In the genomic region with DNA sequence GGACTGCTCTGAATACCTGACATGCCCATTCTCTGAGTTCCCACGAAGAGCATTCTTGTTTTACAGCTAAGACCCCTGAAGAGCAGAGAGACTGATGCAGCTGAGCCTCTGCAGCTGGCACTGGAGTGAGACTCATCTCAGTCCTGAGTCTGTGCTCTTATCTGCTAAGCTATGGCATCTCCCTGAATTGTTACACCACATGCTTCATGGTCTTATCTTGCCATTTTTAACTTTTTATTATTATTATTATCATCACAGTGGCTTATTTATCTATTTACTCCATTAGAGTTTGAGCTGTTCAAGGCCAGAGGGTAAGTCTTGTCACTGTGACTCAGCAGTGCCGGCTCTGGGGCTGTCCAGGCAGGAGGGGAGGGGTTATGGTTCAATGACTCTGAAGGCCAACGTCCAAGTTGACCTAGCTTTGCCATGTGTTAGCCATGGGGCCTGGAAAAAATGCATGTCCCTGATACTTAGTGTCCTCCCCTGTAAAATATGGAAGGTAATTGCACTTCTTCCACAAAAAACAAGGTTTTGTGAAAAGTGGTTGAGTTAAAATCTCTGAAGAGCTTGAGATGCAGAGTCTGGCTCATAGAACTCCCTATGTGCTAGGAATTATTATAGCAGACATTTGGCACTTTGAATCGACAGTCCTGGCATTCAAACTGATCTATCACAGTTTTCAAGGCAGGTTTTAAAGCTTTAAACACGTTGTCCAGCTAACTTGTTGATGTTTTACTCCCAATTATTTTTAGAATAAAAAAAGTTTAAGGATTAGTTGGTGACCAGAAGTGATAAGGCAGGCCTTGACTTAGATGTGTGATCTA, we compare ENCODE assay signal across 11 cellular contexts.
DNase-seq lines count a peak whose midpoint lies in the region; ATAC-seq, FAIRE-seq and TF ChIP-seq lines count a peak whose summit lies in the region.
"Had no signal": no experiment of that assay in that cellular context is flagged by ENCODE, and none has a peak within 500 bp of the region (broad histone marks: within the 10 kb centered on the region; RNA-seq: fewer than 3 reads in every experiment).

No MANE protein-coding gene starts in this region.

- WGBS in pancreas, 2 donors, result 18 to 25% methylated on average over 5 of the region's 5 CpGs

- CTCF ChIA-PET in Calu3 (lab: Charles Lee), result interaction anchor here (0.6 to 2.5 kb wide), 6 partner anchors 13 to 342 kb away, joined by 3 to 9 read pairs (median 5); no protein-coding TSS in a partner anchor

- H3K4me1 ChIP-seq in foreskin keratinocyte (no peaks in the 10 kb centered on the region), pancreas (peaks cover 0 to 20% (median 8%) of the 10 kb centered on the region in 3 donors)

- H3K27ac Mint-ChIP-seq in Calu3 (ENCODE audit: unreplicated experiment), result peak overlapping the region; percentile 79
- H3K27ac Mint-ChIP-seq: stimulated activated naive CD8-positive, alpha-beta T cell treated with anti-CD3 and anti-CD28 coated beads, Interleukin-15, Interleukin-2, amounts not matched to agents 100 ng/mL and 50 ng/mL, for 24 hours had no signal

- peaks cover 23% of the 10 kb centered on the region for H3K4me1 Mint-ChIP-seq in Calu3 (ENCODE audit: low read depth, unreplicated experiment)

- intact Hi-C loops in Calu3 (cut with micrococcal nuclease; ENCODE audit: unreplicated experiment) (loop anchor here (5.0 kb wide), 2 partner anchors 164 to 224 kb away; no protein-coding TSS in a partner anchor), pancreas (cut with DNase I) (loop anchor here in 1 of 3 donors (10.0 kb wide), 2 partner anchors 166 to 226 kb away; no protein-coding TSS in a partner anchor)

- H3K27ac ChIP-seq in foreskin keratinocyte (no peak overlapping the region), pancreas (no peak overlapping the region)
- H3K27ac ChIP-seq: C4-2B had no signal

- no peak for FAIRE-seq in pancreas (lab: Jason Lieb, UNC)

- H3K9me3 ChIP-seq in pancreas, result no peaks in the 10 kb centered on the region

- H3K36me3 Mint-ChIP-seq in Calu3 (ENCODE audit: insufficient read depth, unreplicated experiment), result no peaks in the 10 kb centered on the region

- H3K9me3 Mint-ChIP-seq in Calu3 (ENCODE audit: low read depth, unreplicated experiment), result no peaks in the 10 kb centered on the region
- H3K9me3 Mint-ChIP-seq: stimulated activated naive CD8-positive, alpha-beta T cell treated with anti-CD3 and anti-CD28 coated beads, Interleukin-15, Interleukin-2, amounts not matched to agents 100 ng/mL and 50 ng/mL, for 24 hours had no signal

- no TSS peak for BruUV-seq in Calu3 (replicated peaks; lab: Mats Ljungman, UMichigan)

- ATAC-seq in foreskin keratinocyte (peak; percentile 28), pancreas (peak; percentile 83 to 90 (median 84)), HG02623 (IDR thresholded peaks at IDR 0.05; ENCODE audit: unreplicated experiment) (no peak), HG03378 (IDR thresholded peaks at IDR 0.05; ENCODE audit: unreplicated experiment) (no peak)

- no peaks in the 10 kb centered on the region for H3K36me3 ChIP-seq in pancreas

- no peaks in the 10 kb centered on the region for H3K27me3 Mint-ChIP-seq in Calu3 (ENCODE audit: unreplicated experiment)
- H3K27me3 Mint-ChIP-seq: stimulated activated naive CD8-positive, alpha-beta T cell treated with anti-CD3 and anti-CD28 coated beads, Interleukin-15, Interleukin-2, amounts not matched to agents 100 ng/mL and 50 ng/mL, for 24 hours had no signal

- TF ChIP-seq CTCF in Calu3 (IDR thresholded peaks at IDR 0.05; ENCODE audit: unreplicated experiment), result no peak
- no peak for TF ChIP-seq CTCF in foreskin keratinocyte (conservative IDR thresholded peaks at IDR 0.05)
- TF ChIP-seq CTCF in pancreas (IDR thresholded peaks at IDR 0.05), result no peak

- H3K27me3 ChIP-seq in foreskin keratinocyte (no peaks in the 10 kb centered on the region), pancreas (no peaks in the 10 kb centered on the region)

- no peak overlapping the region for H3K4me3 Mint-ChIP-seq in Calu3 (ENCODE audit: low read depth, unreplicated experiment)
- H3K4me3 Mint-ChIP-seq: stimulated activated naive CD8-positive, alpha-beta T cell treated with anti-CD3 and anti-CD28 coated beads, Interleukin-15, Interleukin-2, amounts not matched to agents 100 ng/mL and 50 ng/mL, for 24 hours had no signal

- no peak overlapping the region for H3K4me3 ChIP-seq in pancreas

- DNase-seq in Calu3 (peak; percentile 10), RPMI7951 (ENCODE audit: low read depth) (peak; percentile 50), foreskin keratinocyte (no peak), pancreas (peak in 3 of 6 donors; percentile 18 to 65 (median 25)), NCI-H1694 treated with DMSO at 0.1 percent for 48 hours (lab: John Stamatoyannopoulos, UW) (no peak)
- no peak for DNase-seq in activated effector memory CD4-positive, alpha-beta T cell treated with Interleukin-2 at 50 U/mL for 16 hours
- DNase-seq: stimulated activated CD4-positive, alpha-beta T cell treated with anti-CD3 and anti-CD28 coated beads, Interleukin-12 subunit alpha, Interleukin-12 subunit beta, amount 100 ng/mL, for 4 hours had no signal

Comparison
In these comparisons a context has a peak if more than half of its experiments do, and no peak if none do; other contexts are left out.
1. DNase-seq: peak in Calu3 (single experiment) and RPMI7951 (single experiment); none in foreskin keratinocyte (0 of 2), activated effector memory CD4-positive, alpha-beta T cell treated with Interleukin-2 at 50 U/mL for 16 hours (single experiment) and NCI-H1694 treated with DMSO at 0.1 percent for 48 hours (single experiment).
2. ATAC-seq: peak in foreskin keratinocyte (single experiment) and pancreas (4 of 4); none in HG02623 (single experiment) and HG03378 (single experiment).